Comparison of ENCODE assay signal across 8 cellular contexts in the genomic region with DNA sequence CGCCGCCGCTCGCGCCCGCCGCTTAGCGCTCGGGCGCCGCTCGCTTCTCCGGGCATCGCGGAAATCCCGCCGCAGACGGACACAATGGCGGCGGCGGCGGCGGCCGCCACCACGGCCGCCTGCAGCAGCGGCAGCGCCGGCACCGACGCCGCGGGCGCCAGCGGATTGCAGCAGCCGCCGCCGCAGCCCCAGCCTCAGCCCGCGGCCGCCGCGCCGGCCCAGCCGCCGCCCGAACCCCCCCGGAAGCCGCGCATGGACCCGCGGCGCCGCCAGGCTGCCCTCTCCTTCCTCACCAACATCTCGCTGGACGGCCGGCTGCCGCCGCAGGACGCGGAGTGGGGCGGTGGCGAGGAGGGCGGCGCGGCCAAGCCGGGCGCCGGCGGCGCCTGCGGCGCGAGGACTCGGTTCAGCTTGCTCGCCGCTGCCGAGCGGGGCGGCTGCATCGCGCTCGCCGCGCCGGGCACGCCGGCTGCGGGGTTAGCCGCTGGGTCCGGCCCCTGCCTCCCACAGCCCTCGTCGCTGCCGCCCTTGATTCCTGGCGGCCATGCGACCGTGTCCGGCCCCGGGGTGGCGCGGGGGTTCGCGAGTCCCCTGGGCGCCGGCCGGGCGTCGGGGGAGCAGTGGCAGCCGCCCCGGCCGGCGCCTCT. TPM values are rescaled to one million over a fixed set of nuclear protein-coding genes. Genes with fewer than 3 reads are reported as not detected.
A peak's percentile ranks its signal among the peaks of the same experiment; 100 is the strongest.
DNase-seq lines count a peak whose midpoint lies in the region; ATAC-seq and TF ChIP-seq lines count a peak whose summit lies in the region.

No MANE protein-coding gene starts in this region.

- H3K36me3 ChIP-seq in HUES48 (ENCODE audit: control insufficient read depth, insufficient read depth, low read length): 0 out of 2 replicates have a peak, but pooled peaks cover 12% of the 10 kb centered on the region

- H3K9ac ChIP-seq in HUES48 (ENCODE audit: low read depth, low read length): peak overlapping the region; percentile 79

- H3K4me3 Mint-ChIP-seq in glutamatergic neuron (ENCODE audit: unreplicated experiment) (no peak overlapping the region), osteocyte (ENCODE audit: unreplicated experiment) (peak overlapping the region; percentile 75)

- peaks cover 41% of the 10 kb centered on the region for H3K4me1 ChIP-seq in HUES48 (ENCODE audit: control insufficient read depth, insufficient read depth, low read length)

- no peak overlapping the region for H3K27ac Mint-ChIP-seq in glutamatergic neuron (ENCODE audit: unreplicated experiment)
- no peak overlapping the region for H3K27ac Mint-ChIP-seq in osteocyte (ENCODE audit: unreplicated experiment)

- H3K27me3 Mint-ChIP-seq in glutamatergic neuron (ENCODE audit: unreplicated experiment): peaks cover 18% of the 10 kb centered on the region
- H3K27me3 Mint-ChIP-seq in osteocyte (ENCODE audit: unreplicated experiment): no peaks in the 10 kb centered on the region

- ATAC-seq in GM18867 (IDR thresholded peaks at IDR 0.05; ENCODE audit: unreplicated experiment): peak; percentile 39

- H3K4me1 Mint-ChIP-seq in glutamatergic neuron (ENCODE audit: low read depth, unreplicated experiment) (peaks cover 15% of the 10 kb centered on the region), osteocyte (ENCODE audit: unreplicated experiment) (peaks cover 65% of the 10 kb centered on the region)

- H3K9me3 Mint-ChIP-seq in glutamatergic neuron (ENCODE audit: unreplicated experiment) (peaks cover 9% of the 10 kb centered on the region), osteocyte (ENCODE audit: unreplicated experiment) (no peaks in the 10 kb centered on the region)

- H3K27me3 ChIP-seq in HUES48 (ENCODE audit: control insufficient read depth, insufficient read depth, low read length): peaks cover 4% of the 10 kb centered on the region

- TF ChIP-seq CTCF in glutamatergic neuron (IDR thresholded peaks at IDR 0.05; ENCODE audit: partially characterized antibody, unreplicated experiment) (no peak), osteocyte (IDR thresholded peaks at IDR 0.05) (no peak)

- H3K4me3 ChIP-seq in HUES48 (ENCODE audit: low read depth, low read length): peak overlapping the region; percentile 84

- H3K9me3 ChIP-seq in HUES48 (ENCODE audit: control insufficient read depth, insufficient read depth, low read length): no peaks in the 10 kb centered on the region

- DNase-seq in AG08396 (ENCODE audit: low spot score): peak; percentile 80
- DNase-seq in activated CD8-positive, alpha-beta memory T cell treated with anti-CD3 and anti-CD28 coated beads for 24 hours: peak; percentile 74
- peak; percentile 67 for DNase-seq in glutamatergic neuron
- no peak for DNase-seq in osteocyte (ENCODE audit: extremely low spot score, unreplicated experiment)
- no peak for DNase-seq in NCI-H128 (lab: John Stamatoyannopoulos, UW; ENCODE audit: unreplicated experiment)
- DNase-seq in NCI-H524 treated with DMSO at 0.1 percent for 48 hours (lab: John Stamatoyannopoulos, UW): no peak

- no peak overlapping the region for H3K27ac ChIP-seq in HUES48 (ENCODE audit: low read depth, low read length)

- H3K36me3 Mint-ChIP-seq in glutamatergic neuron (ENCODE audit: unreplicated experiment): peaks cover 4% of the 10 kb centered on the region
- peaks cover 12% of the 10 kb centered on the region for H3K36me3 Mint-ChIP-seq in osteocyte (ENCODE audit: unreplicated experiment)

RNA-seq across cellular contexts. Expression of a gene that starts 0.5 kb away (rescaled TPM):
- total RNA-seq in glutamatergic neuron (ENCODE audit: unreplicated experiment) (3.1 TPM), osteocyte (50.9 and 51.2 TPM in 2 replicates)

Comparison
In these comparisons a context has a peak if more than half of its experiments do, and no peak if none do; other contexts are left out.
1. DNase-seq: peak in AG08396 (single experiment), activated CD8-positive, alpha-beta memory T cell treated with anti-CD3 and anti-CD28 coated beads for 24 hours (single experiment) and glutamatergic neuron (single experiment); none in osteocyte (single experiment), NCI-H128 (single experiment) and NCI-H524 treated with DMSO at 0.1 percent for 48 hours (single experiment).
2. RNA of a gene that starts 0.5 kb away (total RNA-seq): 50.9 to 51.2 TPM in osteocyte; 3.1 TPM in glutamatergic neuron (single experiment); every median in the first group is over 10 times any median in the second.